ENCODE assay signal across 1 cellular context in genomic region chr11:125592305-125593112, GRCh38.
A peak's percentile ranks its signal among the peaks of the same experiment; 100 is the strongest.
TF ChIP-seq lines count a peak whose summit lies in the region.

Gene STT3A (plus strand): TSS chr11:125592852. CDS start chr11:125595916, 3,064 bp downstream.

TF ChIP-seq in HepG2, 621 proteins besides CTCF, POLR2A, EP300 and RAD21 (continued from another document and continues in another):
- TF ChIP-seq ZNF800 (CRISPR knock-in tag; IDR thresholded peaks at IDR 0.05) = 0 out of 2 replicates have a peak, but pooled peaks have one; percentile 52
- peak; percentile 92 for TF ChIP-seq TFDP1 (CRISPR knock-in tag; IDR thresholded peaks at IDR 0.05; ENCODE audit: borderline replicate concordance)
- TF ChIP-seq PRDM4 (CRISPR knock-in tag; IDR thresholded peaks at IDR 0.05; ENCODE audit: borderline replicate concordance) = no peak
- 0 out of 2 replicates have a peak, but pooled peaks have one; percentile 11 for TF ChIP-seq CHCHD3 (CRISPR knock-in tag; IDR thresholded peaks at IDR 0.05)
- peak; percentile 70; the same call in 1 of the 2 replicates for TF ChIP-seq FOXK1 (CRISPR knock-in tag; IDR thresholded peaks at IDR 0.05; ENCODE audit: borderline replicate concordance, low read depth)
- 0 out of 2 replicates have a peak, but pooled peaks have one; percentile 2 for TF ChIP-seq MAFF (IDR thresholded peaks at IDR 0.05; ENCODE audit: low read depth, low read length)
- peak; percentile 38; the same call in 1 of the 2 replicates for TF ChIP-seq ZNF331 (CRISPR knock-in tag; IDR thresholded peaks at IDR 0.05)
- peak; percentile 82 for TF ChIP-seq ZNF687 (CRISPR knock-in tag; IDR thresholded peaks at IDR 0.05)
- TF ChIP-seq REXO4 (CRISPR knock-in tag; IDR thresholded peaks at IDR 0.05; ENCODE audit: borderline replicate concordance) = no peak
- TF ChIP-seq ZNF530 (CRISPR knock-in tag; IDR thresholded peaks at IDR 0.05; ENCODE audit: low read depth) = no peak
- TF ChIP-seq HDAC1 (CRISPR knock-in tag; IDR thresholded peaks at IDR 0.05) = peak; percentile 29; the same call in 1 of the 2 replicates
- no peak for TF ChIP-seq MAFK (conservative IDR thresholded peaks at IDR 0.05 in 1 of 2, IDR thresholded peaks at IDR 0.05 in 1 of 2; ENCODE audit: low read length in 2 of 2)
- TF ChIP-seq POGK (CRISPR knock-in tag; conservative IDR thresholded peaks at IDR 0.05) = no peak
- TF ChIP-seq CREBL2 (CRISPR knock-in tag; IDR thresholded peaks at IDR 0.05; ENCODE audit: borderline replicate concordance) = peak; percentile 37; the same call in 1 of the 2 replicates
- peak; percentile 49 for TF ChIP-seq ZNF883 (CRISPR knock-in tag; IDR thresholded peaks at IDR 0.05; ENCODE audit: not compliant biosample characterization)
- peak; percentile 79 for TF ChIP-seq ZNF878 (CRISPR knock-in tag; IDR thresholded peaks at IDR 0.05)
- TF ChIP-seq ZNF772 (CRISPR knock-in tag; IDR thresholded peaks at IDR 0.05) = peak; percentile 14; the same call in 1 of the 2 replicates
- peak; percentile 65 to 69; a peak in 3 of 4 replicates for TF ChIP-seq HMGXB4 (CRISPR knock-in tag; IDR thresholded peaks at IDR 0.05; ENCODE audit: borderline replicate concordance in 1 of 2, low read depth in 1 of 2)
- no peak; the same call in 1 of the 2 replicates for TF ChIP-seq PHF21A (CRISPR knock-in tag; IDR thresholded peaks at IDR 0.05)
- no peak; the same call in 1 of the 2 replicates for TF ChIP-seq ATF3 (CRISPR knock-in tag; IDR thresholded peaks at IDR 0.05)
- TF ChIP-seq SNRNP70 (IDR thresholded peaks at IDR 0.05; ENCODE audit: low read depth, low read length) = no peak
- TF ChIP-seq ONECUT2 (CRISPR knock-in tag; IDR thresholded peaks at IDR 0.05) = 0 out of 2 replicates have a peak, but pooled peaks have one; percentile 37
- TF ChIP-seq NAIF1 (CRISPR knock-in tag; IDR thresholded peaks at IDR 0.05; ENCODE audit: borderline replicate concordance) = peak; percentile 91
- TF ChIP-seq FOXP4 (CRISPR knock-in tag; IDR thresholded peaks at IDR 0.05) = 0 out of 2 replicates have a peak, but pooled peaks have one; percentile 24
- no peak for TF ChIP-seq ZNF773 (CRISPR knock-in tag; IDR thresholded peaks at IDR 0.05; ENCODE audit: borderline replicate concordance)
- TF ChIP-seq PATZ1 (CRISPR knock-in tag; IDR thresholded peaks at IDR 0.05) = no peak; the same call in 1 of the 2 replicates
- TF ChIP-seq ZSCAN25 (CRISPR knock-in tag; IDR thresholded peaks at IDR 0.05) = no peak; the same call in 1 of the 2 replicates
- TF ChIP-seq MTF1 (CRISPR knock-in tag; IDR thresholded peaks at IDR 0.05) = no peak
- peak; percentile 94 for TF ChIP-seq GMEB1 (CRISPR knock-in tag; IDR thresholded peaks at IDR 0.05; ENCODE audit: borderline replicate concordance)
- TF ChIP-seq ASH2L (IDR thresholded peaks at IDR 0.05; ENCODE audit: insufficient read length, low read depth, low read length) = peak; percentile 94
- TF ChIP-seq NCOA1 (CRISPR knock-in tag; IDR thresholded peaks at IDR 0.05) = no peak
